ENCODE assay signal across 19 cellular contexts in genomic region chr16:56584276-56584675, GRCh38. TPM values are rescaled to one million over a fixed set of nuclear protein-coding genes. Genes with fewer than 3 reads are reported as not detected.
DNase-seq lines count a peak whose midpoint lies in the region; ATAC-seq and TF ChIP-seq lines count a peak whose summit lies in the region.
"Had no signal": no experiment of that assay in that cellular context is flagged by ENCODE, and none has a peak within 500 bp of the region (broad histone marks: within the 10 kb centered on the region; RNA-seq: fewer than 3 reads in every experiment).

No MANE protein-coding gene starts in this region.

- no peaks in the 10 kb centered on the region for H3K4me1 Mint-ChIP-seq in activated T-helper 17 cell treated with anti-CD3 and anti-CD28 coated beads, Interleukin-2, amount 50 U/mL, for 72 hours
- H3K4me1 Mint-ChIP-seq in glutamatergic neuron (ENCODE audit: low read depth, unreplicated experiment), result no peaks in the 10 kb centered on the region

- TF ChIP-seq CTCF in glutamatergic neuron (IDR thresholded peaks at IDR 0.05; ENCODE audit: partially characterized antibody, unreplicated experiment), result no peak

- peaks cover 11% of the 10 kb centered on the region for H3K27me3 Mint-ChIP-seq in activated T-helper 17 cell treated with anti-CD3 and anti-CD28 coated beads, Interleukin-2, amount 50 U/mL, for 72 hours
- H3K27me3 Mint-ChIP-seq in glutamatergic neuron (ENCODE audit: unreplicated experiment), result peaks cover 9% of the 10 kb centered on the region

- peak overlapping the region; percentile 16 for H3K27ac Mint-ChIP-seq in activated T-helper 17 cell treated with anti-CD3 and anti-CD28 coated beads, Interleukin-2, amount 50 U/mL, for 72 hours
- H3K27ac Mint-ChIP-seq in glutamatergic neuron (ENCODE audit: unreplicated experiment), result no peak overlapping the region
- H3K27ac Mint-ChIP-seq: HFFc6 had no signal

- DNase-seq in amniotic epithelial cell (ENCODE audit: low read depth), result peak; percentile 55
- peak; percentile 38 for DNase-seq in islet precursor cell
- DNase-seq in NCI-H1092 (lab: John Stamatoyannopoulos, UW), result no peak
- no peak for DNase-seq in glutamatergic neuron
- DNase-seq: C1 segment of cervical spinal cord; Calu3; CD4-positive, alpha-beta memory T cell; COR-L47; DMS53; DMS79 treated with DMSO at 0.1 percent for 48 hours; GF-D8; GOT3; HFFc6 had no signal

- no peak for ATAC-seq in activated T-helper 17 cell treated with anti-CD3 and anti-CD28 coated beads, Interleukin-2, amount 50 U/mL, for 72 hours (replicated peaks)
- ATAC-seq in HG03139 (IDR thresholded peaks at IDR 0.05; ENCODE audit: unreplicated experiment), result no peak

- no peak overlapping the region for H3K4me3 Mint-ChIP-seq in activated T-helper 17 cell treated with anti-CD3 and anti-CD28 coated beads, Interleukin-2, amount 50 U/mL, for 72 hours
- no peak overlapping the region for H3K4me3 Mint-ChIP-seq in glutamatergic neuron (ENCODE audit: unreplicated experiment)
- H3K4me3 Mint-ChIP-seq: CD4-positive, alpha-beta memory T cell; HFFc6 had no signal

- H3K9me3 Mint-ChIP-seq in activated T-helper 17 cell treated with anti-CD3 and anti-CD28 coated beads, Interleukin-2, amount 50 U/mL, for 72 hours, result no peaks in the 10 kb centered on the region
- peaks cover 8% of the 10 kb centered on the region for H3K9me3 Mint-ChIP-seq in glutamatergic neuron (ENCODE audit: unreplicated experiment)
- H3K9me3 Mint-ChIP-seq: HFFc6 had no signal

- H3K36me3 Mint-ChIP-seq in activated T-helper 17 cell treated with anti-CD3 and anti-CD28 coated beads, Interleukin-2, amount 50 U/mL, for 72 hours (ENCODE audit: low read depth), result peaks cover 5% of the 10 kb centered on the region
- H3K36me3 Mint-ChIP-seq in glutamatergic neuron (ENCODE audit: unreplicated experiment), result no peaks in the 10 kb centered on the region
- H3K36me3 Mint-ChIP-seq: CD4-positive, alpha-beta memory T cell had no signal

RNA-seq across cellular contexts. Expression of gene MT3, which starts 5.1 kb away (rescaled TPM):
- 10 to 100 TPM in 1 of 2 donors, 1 to 10 TPM in 1; 3.0 to 73.8 TPM for total RNA-seq in activated T-helper 17 cell treated with anti-CD3 and anti-CD28 coated beads, Interleukin-2, amount 50 U/mL, for 72 hours
- total RNA-seq in glutamatergic neuron (ENCODE audit: unreplicated experiment), result not detected
- total RNA-seq: A172; A673; Calu3; CD4-positive, alpha-beta memory T cell; Daoy; G401; HFFc6 had no signal

RNA-seq across cellular contexts. Expression of gene MT4, which starts 19.4 kb away (rescaled TPM):
- total RNA-seq in activated T-helper 17 cell treated with anti-CD3 and anti-CD28 coated beads, Interleukin-2, amount 50 U/mL, for 72 hours, result not detected
- not detected for total RNA-seq in glutamatergic neuron (ENCODE audit: unreplicated experiment)
- total RNA-seq: A172; A673; Calu3; CD4-positive, alpha-beta memory T cell; Daoy; G401; HFFc6 had no signal

RNA-seq across cellular contexts. Expression of gene MT2A, which starts 24.1 kb away (rescaled TPM):
- total RNA-seq in activated T-helper 17 cell treated with anti-CD3 and anti-CD28 coated beads, Interleukin-2, amount 50 U/mL, for 72 hours, result 100 to 1,000 TPM in 1 of 2 donors, 10 to 100 TPM in 1; 25.6 to 114 TPM
- not detected for total RNA-seq in glutamatergic neuron (ENCODE audit: unreplicated experiment)
- total RNA-seq: G401 had no signal

RNA-seq across cellular contexts. Expression of gene MT1E, which starts 41.3 kb away (rescaled TPM):
- under 1 TPM in 1 of 2 donors, not detected in 1; 0.53 TPM for total RNA-seq in activated T-helper 17 cell treated with anti-CD3 and anti-CD28 coated beads, Interleukin-2, amount 50 U/mL, for 72 hours
- not detected for total RNA-seq in glutamatergic neuron (ENCODE audit: unreplicated experiment)
- total RNA-seq: A172; Calu3; CD4-positive, alpha-beta memory T cell; G401 had no signal

RNA-seq across cellular contexts. Expression of gene MT1M, which starts 48.2 kb away (rescaled TPM):
- not detected for total RNA-seq in activated T-helper 17 cell treated with anti-CD3 and anti-CD28 coated beads, Interleukin-2, amount 50 U/mL, for 72 hours
- not detected for total RNA-seq in glutamatergic neuron (ENCODE audit: unreplicated experiment)
- total RNA-seq: A172; Calu3; CD4-positive, alpha-beta memory T cell; G401 had no signal

Comparison
In these comparisons a context has a peak if more than half of its experiments do, and no peak if none do; other contexts are left out.
1. DNase-seq: peak in amniotic epithelial cell (single experiment) and islet precursor cell (single experiment); none in NCI-H1092 (single experiment) and glutamatergic neuron (single experiment).
2. RNA of gene MT2A, which starts 24.1 kb away (total RNA-seq): 25.6 to 114 TPM in activated T-helper 17 cell treated with anti-CD3 and anti-CD28 coated beads, Interleukin-2, amount 50 U/mL, for 72 hours; not detected in glutamatergic neuron (single experiment); every median in the first group is over 10 times any median in the second.